In genomic region chr1:22704440-22705067, GRCh38 we compare ENCODE assay signal across 8 cellular contexts. TPM values are rescaled to one million over a fixed set of nuclear protein-coding genes. Genes with fewer than 3 reads are reported as not detected.
DNase-seq lines count a peak whose midpoint lies in the region; ATAC-seq and TF ChIP-seq lines count a peak whose summit lies in the region.

No MANE protein-coding gene starts in this region.

- H2BK20ac ChIP-seq in H9 (ENCODE audit: low read depth, low read length, poor library complexity, severe bottlenecking) = no peak overlapping the region

- peaks cover 14 to 18% of the 10 kb centered on the region in 2 experiments; a peak in 3 of 4 replicates for H3K4me1 Mint-ChIP-seq in H9

- H3K4ac ChIP-seq in H9 (ENCODE audit: low read depth, low read length) = no peak overlapping the region

- WGBS in H9 (ENCODE audit: extremely low coverage, insufficient read length, low lambda C conversion rate) = no CpG with 5 or more reads among the region's 2 CpGs

- no peaks in the 10 kb centered on the region for H3K36me3 Mint-ChIP-seq in H9 (ENCODE audit: insufficient read depth in 1 of 3, low read depth in 3 of 3)

- no peak overlapping the region for H4K5ac ChIP-seq in H9 (ENCODE audit: insufficient read length, low read depth, low read length)

- no peak overlapping the region for H3K27ac Mint-ChIP-seq in H9

- H4K20me1 ChIP-seq in H9 (ENCODE audit: control insufficient read depth, insufficient read depth, insufficient read length) = no peaks in the 10 kb centered on the region

- no peaks in the 10 kb centered on the region for H3K23me2 ChIP-seq in H9 (ENCODE audit: insufficient read length, low read depth, low read length, poor library complexity, severe bottlenecking)

- H3K14ac ChIP-seq in H9 (ENCODE audit: insufficient read depth, low read length) = no peak overlapping the region

- no peak overlapping the region for H2AFZ ChIP-seq in H9 (ENCODE audit: low read length)

- H2BK120ac ChIP-seq in H9 (ENCODE audit: low read depth, low read length, poor library complexity, severe bottlenecking) = no peak overlapping the region

- H2BK15ac ChIP-seq in H9 (ENCODE audit: low read depth, low read length) = no peak overlapping the region

- no peaks in the 10 kb centered on the region; a peak in 1 of 5 replicates for H3K9me3 Mint-ChIP-seq in H9

- H3K4me3 Mint-ChIP-seq in H9 = no peak overlapping the region

- H3T11ph ChIP-seq in H9 (ENCODE audit: low read length) = no peak overlapping the region

- H3K79me1 ChIP-seq in H9 (ENCODE audit: insufficient read depth, low read depth, low read length, poor library complexity, severe bottlenecking) = no peaks in the 10 kb centered on the region

- DNase-seq in H9 = peak; percentile 87
- DNase-seq in NCI-H2227 (lab: John Stamatoyannopoulos, UW; ENCODE audit: unreplicated experiment) = peak; percentile 86
- DNase-seq in central memory CD4-positive, alpha-beta T cell = peak; percentile 33
- peak; percentile 44 for DNase-seq in kidney glomerular epithelial cell (lab: John Stamatoyannopoulos, UW)
- DNase-seq in stimulated activated CD4-positive, alpha-beta T cell treated with anti-CD3 and anti-CD28 coated beads, Interleukin-1b, Interleukin-23, amount 100 ng/mL, for 4 hours (ENCODE audit: low read depth in 2 of 2) = peak; percentile 60 to 62
- DNase-seq in mesenteric fat pad (ENCODE audit: low spot score) = no peak

- no peak overlapping the region for H4K8ac ChIP-seq in H9 (replicated peaks; ENCODE audit: insufficient read length, low read depth, low read length)

- H4K91ac ChIP-seq in H9 (ENCODE audit: insufficient read length, low read depth, low read length) = no peak overlapping the region

- no peak overlapping the region for H2AK5ac ChIP-seq in H9 (ENCODE audit: insufficient read length, low read length)

- H3K27ac ChIP-seq in C4-2B (no peak overlapping the region), H9 (ENCODE audit: insufficient read length, low read depth, low read length) (no peak overlapping the region)

- H3K18ac ChIP-seq in H9 (ENCODE audit: insufficient read length, low read depth, low read length) = no peak overlapping the region

- no peak overlapping the region for H3K9ac ChIP-seq in H9 (ENCODE audit: extremely low read depth, insufficient read length, low read length)

- H3K23ac ChIP-seq in H9 (ENCODE audit: insufficient read length, low read depth, low read length) = no peak overlapping the region

- H3K4me1 ChIP-seq in H9 (ENCODE audit: insufficient read depth, low read length) = no peaks in the 10 kb centered on the region; the same call in 1 of the 2 replicates

- H3K27me3 Mint-ChIP-seq in H9 (ENCODE audit: low read depth) = peaks cover 22% of the 10 kb centered on the region

- H2BK5ac ChIP-seq in H9 (ENCODE audit: insufficient read length, low read length) = no peak overlapping the region

- no peaks in the 10 kb centered on the region for H3K79me2 ChIP-seq in H9 (ENCODE audit: insufficient read depth, low read length)

- ATAC-seq in activated CD4-positive, CD25-positive, alpha-beta regulatory T cell treated with anti-CD3 and anti-CD28 coated beads, Interleukin-2, amount 50 U/mL, for 24 hours = peak; percentile 83 to 97

- H2BK12ac ChIP-seq in H9 (ENCODE audit: insufficient read length, low read depth, low read length) = no peak overlapping the region

- TF ChIP-seq CTCF in C4-2B (conservative IDR thresholded peaks at IDR 0.05) (peak; percentile 77), H9 (conservative IDR thresholded peaks at IDR 0.05) (peak; percentile 90)

- H3K56ac ChIP-seq in H9 (ENCODE audit: insufficient read length, low read depth, low read length) = no peak overlapping the region

- no peaks in the 10 kb centered on the region for H3K27me3 ChIP-seq in H9 (ENCODE audit: insufficient read depth, low read length)

- H3K4me2 ChIP-seq in H9 (ENCODE audit: insufficient read depth, insufficient read length, low read length) = no peak overlapping the region

- no peaks in the 10 kb centered on the region for H3K9me3 ChIP-seq in H9 (ENCODE audit: control insufficient read depth, low read depth, low read length)

RNA-seq across cellular contexts. Expression of gene EPHB2, which starts 6.1 kb away (rescaled TPM):
- total RNA-seq in H9 (2021) (8.3 and 9.5 TPM in 2 replicates), mesenteric fat pad (5.7 TPM)

RNA-seq across cellular contexts. Expression of gene C1QB, which starts 51.5 kb away (rescaled TPM):
- not detected in 2 replicates for total RNA-seq in H9 (2021)
- 531 TPM for total RNA-seq in mesenteric fat pad

Comparison
In these comparisons a context has a peak if more than half of its experiments do, and no peak if none do; other contexts are left out.
1. RNA of gene C1QB, which starts 51.5 kb away (total RNA-seq): 531 TPM in mesenteric fat pad (single experiment); not detected in H9; every median in the first group is over 100 times any median in the second.